Comparison of ENCODE assay signal across 24 cellular contexts in the genomic region with DNA sequence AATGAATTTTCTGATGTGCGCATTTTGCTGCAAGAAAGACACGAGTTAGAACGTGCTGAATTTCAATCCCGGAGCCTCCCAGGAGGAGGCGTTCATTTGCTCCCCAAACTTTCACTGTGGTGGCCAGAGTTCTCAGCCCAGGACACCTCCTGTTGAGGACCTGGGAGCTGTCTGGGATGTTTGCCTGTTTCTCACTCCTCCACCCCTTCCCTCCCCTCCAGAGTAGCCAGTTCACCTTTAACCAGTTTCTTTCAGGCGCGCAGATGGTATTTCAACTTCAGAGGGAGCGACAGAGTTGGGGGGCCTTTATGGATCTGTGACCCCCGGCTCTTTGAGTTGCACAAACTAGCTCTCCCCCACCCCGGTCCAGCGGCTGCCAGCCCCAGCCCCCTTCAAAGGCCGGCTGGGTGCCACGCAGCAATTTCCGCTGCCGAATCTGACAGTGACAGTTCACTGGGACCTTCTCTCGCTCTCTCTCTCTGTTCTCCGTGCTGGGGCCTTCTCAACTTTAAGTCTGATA.
DNase-seq lines count a peak whose midpoint lies in the region; TF ChIP-seq lines count a peak whose summit lies in the region.
"Had no signal": no experiment of that assay in that cellular context is flagged by ENCODE, and none has a peak within 500 bp of the region (broad histone marks: within the 10 kb centered on the region; RNA-seq: fewer than 3 reads in every experiment).

No MANE protein-coding gene starts in this region.

- H4K8ac ChIP-seq in H9 (replicated peaks; ENCODE audit: insufficient read length, low read depth, low read length) (no peak overlapping the region), trophoblast cell (ENCODE audit: low read depth, low read length) (peak overlapping the region; percentile 30)

- H3K4ac ChIP-seq in H9 (ENCODE audit: low read depth, low read length) (no peak overlapping the region), trophoblast cell (ENCODE audit: low read depth, low read length) (no peak overlapping the region)

- no peak overlapping the region for H3K27ac ChIP-seq in H9 (ENCODE audit: insufficient read length, low read depth, low read length)
- H3K27ac ChIP-seq in trophoblast cell (ENCODE audit: low read depth, low read length), result peak overlapping the region; percentile 68
- H3K27ac ChIP-seq: BLaER1, RWPE1, tibial nerve had no signal

- H2BK15ac ChIP-seq in H9 (ENCODE audit: low read depth, low read length), result no peak overlapping the region

- H3K23me2 ChIP-seq in H9 (ENCODE audit: insufficient read length, low read depth, low read length, poor library complexity, severe bottlenecking), result no peaks in the 10 kb centered on the region

- H3K4me1 ChIP-seq in H9 (ENCODE audit: insufficient read depth, low read length) (peaks cover 9% of the 10 kb centered on the region; the same call in 1 of the 2 replicates), trophoblast cell (ENCODE audit: control insufficient read depth in 1 of 2, insufficient read depth in 2 of 2, low read length in 2 of 2) (peaks cover 19 to 21% of the 10 kb centered on the region in 2 experiments)
- H3K4me1 ChIP-seq: tibial nerve had no signal

- H3K4me3 ChIP-seq in trophoblast cell (ENCODE audit: low read depth, low read length) (no peak overlapping the region), foreskin fibroblast (ENCODE audit: low read depth in 1 of 2, low read length in 2 of 2) (no peak overlapping the region)
- H3K4me3 ChIP-seq: BLaER1, tibial nerve had no signal

- H3K4me2 ChIP-seq in H9 (ENCODE audit: insufficient read depth, insufficient read length, low read length) (peak overlapping the region; percentile 11), trophoblast cell (ENCODE audit: low read length) (peak overlapping the region; percentile 5)
- H3K4me2 ChIP-seq: BLaER1 had no signal

- H3K27me3 Mint-ChIP-seq in H9 (ENCODE audit: low read depth) (peaks cover 34% of the 10 kb centered on the region), brain (peaks cover 23% of the 10 kb centered on the region)
- H3K27me3 Mint-ChIP-seq: activated CD4-positive, alpha-beta memory T cell treated with anti-CD3 and anti-CD28 coated beads, Interleukin-2, amount 10 ng/mL, durations not matched to agents 7 days and 5 days; activated T-helper 17 cell treated with anti-CD3 and anti-CD28 coated beads, Interleukin-2, amount 50 U/mL, for 72 hours had no signal

- H2AFZ ChIP-seq in H9 (ENCODE audit: low read length) (no peak overlapping the region), trophoblast cell (ENCODE audit: insufficient read depth, low read length, poor library complexity) (peak overlapping the region; percentile 13)

- no peak overlapping the region for H4K5ac ChIP-seq in H9 (ENCODE audit: insufficient read length, low read depth, low read length)

- H2BK120ac ChIP-seq in H9 (ENCODE audit: low read depth, low read length, poor library complexity, severe bottlenecking) (no peak overlapping the region), trophoblast cell (ENCODE audit: insufficient read depth, low read length, poor library complexity) (peak overlapping the region; percentile 82)

- H3K79me1 ChIP-seq in H9 (ENCODE audit: insufficient read depth, low read depth, low read length, poor library complexity, severe bottlenecking), result no peaks in the 10 kb centered on the region
- peaks cover 12% of the 10 kb centered on the region for H3K79me1 ChIP-seq in trophoblast cell (ENCODE audit: low read length)

- H2BK12ac ChIP-seq in H9 (ENCODE audit: insufficient read length, low read depth, low read length) (no peak overlapping the region), trophoblast cell (ENCODE audit: low read length) (peak overlapping the region; percentile 72)

- no peak overlapping the region for H2BK20ac ChIP-seq in H9 (ENCODE audit: low read depth, low read length, poor library complexity, severe bottlenecking)

- no peaks in the 10 kb centered on the region for H3K36me3 ChIP-seq in trophoblast cell (ENCODE audit: control insufficient read depth in 1 of 2, insufficient read depth in 2 of 2, low read length in 2 of 2)
- H3K36me3 ChIP-seq: BLaER1, tibial nerve had no signal

- H2BK5ac ChIP-seq in H9 (ENCODE audit: insufficient read length, low read length), result no peak overlapping the region
- peak overlapping the region; percentile 58 for H2BK5ac ChIP-seq in trophoblast cell (ENCODE audit: low read depth, low read length, poor library complexity)

- H2AK5ac ChIP-seq in H9 (ENCODE audit: insufficient read length, low read length) (no peak overlapping the region), trophoblast cell (ENCODE audit: low read length) (peak overlapping the region; percentile 15)

- H3K23ac ChIP-seq in H9 (ENCODE audit: insufficient read length, low read depth, low read length) (no peak overlapping the region), trophoblast cell (ENCODE audit: low read length) (no peak overlapping the region)

- H4K91ac ChIP-seq in H9 (ENCODE audit: insufficient read length, low read depth, low read length) (no peak overlapping the region), trophoblast cell (ENCODE audit: low read depth, low read length) (peak overlapping the region; percentile 77)

- H3K79me2 ChIP-seq in H9 (ENCODE audit: insufficient read depth, low read length) (no peaks in the 10 kb centered on the region), trophoblast cell (ENCODE audit: control insufficient read depth, insufficient read depth, low read length, poor library complexity) (no peaks in the 10 kb centered on the region)

- H3K9me3 Mint-ChIP-seq in H9 (peaks cover 0 to 4% of the 10 kb centered on the region in 2 experiments; a peak in 4 of 5 replicates), brain (peaks cover 0 to 3% (median under 1%) of the 10 kb centered on the region in 5 experiments)
- H3K9me3 Mint-ChIP-seq: activated CD4-positive, alpha-beta memory T cell treated with anti-CD3 and anti-CD28 coated beads, Interleukin-2, amount 10 ng/mL, durations not matched to agents 7 days and 5 days; activated T-helper 17 cell treated with anti-CD3 and anti-CD28 coated beads, Interleukin-2, amount 50 U/mL, for 72 hours had no signal

- no peak overlapping the region for H4K12ac ChIP-seq in trophoblast cell (ENCODE audit: low read depth, low read length)

- no peak overlapping the region for H3K56ac ChIP-seq in H9 (ENCODE audit: insufficient read length, low read depth, low read length)

- H3K18ac ChIP-seq in H9 (ENCODE audit: insufficient read length, low read depth, low read length) (no peak overlapping the region), trophoblast cell (ENCODE audit: low read length) (no peak overlapping the region)

- peaks cover 36 to 41% of the 10 kb centered on the region in 2 experiments for H3K4me1 Mint-ChIP-seq in H9
- H3K4me1 Mint-ChIP-seq in brain, result peaks cover 24% of the 10 kb centered on the region

- H3K27me3 ChIP-seq in H9 (ENCODE audit: insufficient read depth, low read length) (no peaks in the 10 kb centered on the region), trophoblast cell (ENCODE audit: insufficient read depth, low read length) (no peaks in the 10 kb centered on the region)
- H3K27me3 ChIP-seq: BLaER1, tibial nerve had no signal

- peak overlapping the region in 2 of 3 experiments; percentile 4 to 83; a peak in 4 of 7 replicates for H3K27ac Mint-ChIP-seq in H9
- H3K27ac Mint-ChIP-seq in brain, result peak overlapping the region in 3 of 5 experiments; percentile 29 to 65 (median 43)
- H3K27ac Mint-ChIP-seq: activated CD4-positive, alpha-beta memory T cell treated with anti-CD3 and anti-CD28 coated beads, Interleukin-2, amount 10 ng/mL, durations not matched to agents 7 days and 5 days; activated naive CD4-positive, alpha-beta T cell treated with anti-CD3 and anti-CD28 coated beads, Interleukin-2, amount 50 U/mL, for 72 hours; activated T-helper 17 cell treated with anti-CD3 and anti-CD28 coated beads, Interleukin-2, amount 50 U/mL, for 72 hours had no signal

- H4K20me1 ChIP-seq in H9 (ENCODE audit: control insufficient read depth, insufficient read depth, insufficient read length), result no peaks in the 10 kb centered on the region
- H4K20me1 ChIP-seq: BLaER1 had no signal

- no peak; the same call in 2 of the 3 replicates for TF ChIP-seq CTCF in H9 (conservative IDR thresholded peaks at IDR 0.05)
- no peak for TF ChIP-seq CTCF in brain (conservative IDR thresholded peaks at IDR 0.05)
- TF ChIP-seq CTCF in foreskin fibroblast (IDR thresholded peaks at IDR 0.05; ENCODE audit: low read depth, low read length), result no peak

- H3K9me3 ChIP-seq in H9 (ENCODE audit: control insufficient read depth, low read depth, low read length) (no peaks in the 10 kb centered on the region), trophoblast cell (ENCODE audit: insufficient read depth, low read depth, low read length) (no peaks in the 10 kb centered on the region)
- H3K9me3 ChIP-seq: BLaER1, tibial nerve had no signal

- H3K14ac ChIP-seq in H9 (ENCODE audit: insufficient read depth, low read length), result no peak overlapping the region
- H3K14ac ChIP-seq in trophoblast cell (ENCODE audit: low read length), result peak overlapping the region; percentile 53

- DNase-seq in H9, result peak; percentile 58
- peak; percentile 30 for DNase-seq in iPS-NIHi7 (ENCODE audit: extremely low spot score)
- no peak for DNase-seq in trophoblast cell
- no peak for DNase-seq in foreskin fibroblast
- DNase-seq in NCI-H82 (lab: John Stamatoyannopoulos, UW), result no peak
- DNase-seq in AG08396 (ENCODE audit: low spot score), result no peak
- DNase-seq: activated CD4-positive, alpha-beta memory T cell treated with anti-CD3 and anti-CD28 coated beads, Interleukin-2, amount 10 ng/mL, durations not matched to agents 7 days and 5 days; activated CD4-positive, CD25-positive, alpha-beta regulatory T cell treated with anti-CD3 and anti-CD28 coated beads, Interleukin-2, amount 50 U/mL, for 72 hours; activated CD8-positive, alpha-beta memory T cell treated with anti-CD3 and anti-CD28 coated beads, Interleukin-2, amount 50 U/mL, for 48 hours; caudate nucleus; dermis blood vessel endothelial cell; DMS53; Kasumi-1; left cardiac atrium; MV-4-11; NCI-H446 treated with DMSO at 0.1 percent for 48 hours; retina; stimulated activated CD4-positive, alpha-beta T cell treated with anti-CD3 and anti-CD28 coated beads, Interleukin-2, amount 100 ng/mL, for 24 hours had no signal

- WGBS in H9 (ENCODE audit: extremely low coverage, insufficient read length, low lambda C conversion rate), result no CpG with 5 or more reads among the region's 17 CpGs
- no CpG with 5 or more reads among the region's 17 CpGs for WGBS in trophoblast cell (ENCODE audit: extremely low coverage, insufficient coverage, insufficient read length)

- H3K4me3 Mint-ChIP-seq in H9 (peak overlapping the region; percentile 48 to 68), brain (peak overlapping the region in 3 of 5 experiments; percentile 23 to 53 (median 47))
- H3K4me3 Mint-ChIP-seq: activated CD4-positive, alpha-beta memory T cell treated with anti-CD3 and anti-CD28 coated beads, Interleukin-2, amount 10 ng/mL, durations not matched to agents 7 days and 5 days; activated T-helper 17 cell treated with anti-CD3 and anti-CD28 coated beads, Interleukin-2, amount 50 U/mL, for 72 hours had no signal

- H3T11ph ChIP-seq in H9 (ENCODE audit: low read length), result no peak overlapping the region

- peaks cover 2 to 13% (median 3%) of the 10 kb centered on the region in 3 experiments; a peak in 6 of 7 replicates for H3K36me3 Mint-ChIP-seq in H9 (ENCODE audit: insufficient read depth in 1 of 3, low read depth in 3 of 3)
- H3K36me3 Mint-ChIP-seq in brain, result peaks cover 1% of the 10 kb centered on the region

- H3K9ac ChIP-seq in H9 (ENCODE audit: extremely low read depth, insufficient read length, low read length) (no peak overlapping the region), trophoblast cell (ENCODE audit: low read length) (no peak overlapping the region)
- H3K9ac ChIP-seq: BLaER1 had no signal

Comparison
In these comparisons a context has a peak if more than half of its experiments do, and no peak if none do; other contexts are left out.
1. DNase-seq: peak in H9 (single experiment) and iPS-NIHi7 (single experiment); none in trophoblast cell (0 of 2), foreskin fibroblast (0 of 2), NCI-H82 (single experiment) and AG08396 (single experiment).